8 cellular contexts compared by ENCODE assay signal in genomic region chr17:81923302-81924260, GRCh38. TPM values are rescaled to one million over a fixed set of nuclear protein-coding genes. Genes with fewer than 3 reads are reported as not detected.
DNase-seq lines count a peak whose midpoint lies in the region; ATAC-seq and TF ChIP-seq lines count a peak whose summit lies in the region.

No MANE protein-coding gene starts in this region.

- no peak for TF ChIP-seq POLR2A in NB4 (IDR thresholded peaks at IDR 0.05; ENCODE audit: extremely low read depth, insufficient read length)

- peaks cover 24% of the 10 kb centered on the region for H3K4me1 Mint-ChIP-seq in Caco-2 (ENCODE audit: low read depth, unreplicated experiment)
- peaks cover 41% of the 10 kb centered on the region for H3K4me1 Mint-ChIP-seq in chondrocyte (ENCODE audit: low read depth)

- H3K36me3 ChIP-seq in Caco-2 (ENCODE audit: control insufficient read depth, insufficient read depth, low read length): peaks cover 6% of the 10 kb centered on the region

- peak overlapping the region; percentile 86 for H3K27ac Mint-ChIP-seq in Caco-2 (ENCODE audit: unreplicated experiment)
- H3K27ac Mint-ChIP-seq in chondrocyte (ENCODE audit: unreplicated experiment): peak overlapping the region; percentile 93

- intact Hi-C loops in Caco-2 (cut with micrococcal nuclease; ENCODE audit: unreplicated experiment): no loop called here

- H3K9me3 Mint-ChIP-seq in Caco-2 (ENCODE audit: unreplicated experiment) (no peaks in the 10 kb centered on the region), chondrocyte (ENCODE audit: low read depth) (no peaks in the 10 kb centered on the region)

- H3K4me1 ChIP-seq in Caco-2: peaks cover 14% of the 10 kb centered on the region

- H3K36me3 Mint-ChIP-seq in Caco-2 (ENCODE audit: insufficient read depth, unreplicated experiment) (peaks cover 52% of the 10 kb centered on the region), chondrocyte (ENCODE audit: low read depth) (peaks cover 8% of the 10 kb centered on the region)

- no peak for DNase-seq in Caco-2
- DNase-seq in NB4 (ENCODE audit: low read depth): peak; percentile 96
- no peak for DNase-seq in chondrocyte (ENCODE audit: low spot score)
- peak; percentile 81 for DNase-seq in kidney tubule cell (ENCODE audit: low spot score)
- peak; percentile 30 for DNase-seq in superior temporal gyrus (ENCODE audit: extremely low spot score)
- no peak for DNase-seq in NCI-H526 (lab: John Stamatoyannopoulos, UW)

- H3K4me3 ChIP-seq in Caco-2 (ENCODE audit: low read depth, low read length): no peak overlapping the region
- H3K4me3 ChIP-seq in NB4 (ENCODE audit: low read depth, low read length): peak overlapping the region; percentile 72

- H3K9me3 ChIP-seq in Caco-2: no peaks in the 10 kb centered on the region

- H3K27me3 Mint-ChIP-seq in Caco-2 (ENCODE audit: insufficient read depth, unreplicated experiment) (no peaks in the 10 kb centered on the region), chondrocyte (ENCODE audit: low read depth) (no peaks in the 10 kb centered on the region)

- H3K4me3 Mint-ChIP-seq in Caco-2 (ENCODE audit: unreplicated experiment) (no peak overlapping the region), chondrocyte (ENCODE audit: unreplicated experiment) (peak overlapping the region; percentile 69)

- CTCF ChIA-PET in Caco-2 (lab: Charles Lee): no interaction called here

- POLR2A ChIA-PET in Caco-2 (lab: Charles Lee): interaction anchor here (1.1 kb wide), 1 partner anchor 12 kb away, joined by 3 read pairs; the partner anchor contains the start of gene PCYT2

- H3K27me3 ChIP-seq in Caco-2 (replicated peaks; ENCODE audit: control insufficient read depth, insufficient read depth, low read length): no peaks in the 10 kb centered on the region

- TF ChIP-seq CTCF in Caco-2 (IDR thresholded peaks at IDR 0.05; ENCODE audit: insufficient read depth in 1 of 2, low read depth in 1 of 2, low read length in 1 of 2, severe bottlenecking in 1 of 2, unreplicated experiment in 1 of 2): no peak
- no peak for TF ChIP-seq CTCF in NB4 (IDR thresholded peaks at IDR 0.05; ENCODE audit: low read depth, low read length)
- peak; percentile 19 for TF ChIP-seq CTCF in chondrocyte (IDR thresholded peaks at IDR 0.05)

- BruUV-seq in Caco-2 (replicated peaks; lab: Mats Ljungman, UMichigan): no TSS peak

- ATAC-seq in HG02642 (IDR thresholded peaks at IDR 0.05; ENCODE audit: poor library complexity, unreplicated experiment) (no peak), GM21390 (IDR thresholded peaks at IDR 0.05; ENCODE audit: unreplicated experiment) (no peak)

RNA-seq across cellular contexts. Expression of gene MAFG, which starts 4.0 kb away (rescaled TPM):
- total RNA-seq in Caco-2 (2022) (28.9 and 29.1 TPM in 2 replicates), chondrocyte (28.3 to 38.1 TPM (median 37.8 TPM) in 3 replicates)

RNA-seq across cellular contexts. Expression of gene SIRT7, which starts 5.6 kb away (rescaled TPM):
- total RNA-seq in Caco-2 (2022) (55.6 and 57.4 TPM in 2 replicates), chondrocyte (14.5 to 16.0 TPM (median 15.8 TPM) in 3 replicates)

RNA-seq across cellular contexts. Expression of gene PCYT2, which starts 12.4 kb away (rescaled TPM):
- total RNA-seq in Caco-2 (2022) (125 and 151 TPM in 2 replicates), chondrocyte (28.5 to 32.5 TPM (median 28.8 TPM) in 3 replicates)

RNA-seq across cellular contexts. Expression of gene PYCR1, which starts 13.5 kb away (rescaled TPM):
- total RNA-seq in Caco-2 (2022) (200 and 203 TPM in 2 replicates), chondrocyte (154 to 235 TPM (median 224 TPM) in 3 replicates)

RNA-seq across cellular contexts. Expression of gene NPB, which starts 21.5 kb away (rescaled TPM):
- total RNA-seq in Caco-2 (2022): 0.37 and 0.68 TPM in 2 replicates
- 0.48 to 1.3 TPM (median 1.3 TPM) in 3 replicates for total RNA-seq in chondrocyte

Comparison
In these comparisons a context has a peak if more than half of its experiments do, and no peak if none do; other contexts are left out.
1. DNase-seq: peak in NB4 (single experiment), kidney tubule cell (single experiment) and superior temporal gyrus (single experiment); none in Caco-2 (0 of 2), chondrocyte (single experiment) and NCI-H526 (0 of 2).